2 cellular contexts compared by ENCODE assay signal in genomic region chr3:127652246-127652995, GRCh38.
TF ChIP-seq lines count a peak whose summit lies in the region.

No MANE protein-coding gene starts in this region.

TF ChIP-seq in GM23338, 12 proteins besides CTCF, POLR2A, EP300 and RAD21:
- TF ChIP-seq JUNB (IDR thresholded peaks at IDR 0.05; ENCODE audit: unreplicated experiment) (no peak), ZNF114 (CRISPR knock-in tag; IDR thresholded peaks at IDR 0.05) (no peak), REST (IDR thresholded peaks at IDR 0.05; ENCODE audit: unreplicated experiment) (no peak), EZH2phosphoT487 (IDR thresholded peaks at IDR 0.05; ENCODE audit: unreplicated experiment) (no peak), ETS1 (IDR thresholded peaks at IDR 0.05) (no peak), ZNF331 (CRISPR knock-in tag; IDR thresholded peaks at IDR 0.05; ENCODE audit: low read depth) (no peak), STAT1 (IDR thresholded peaks at IDR 0.05; ENCODE audit: unreplicated experiment) (no peak), EZH2 (IDR thresholded peaks at IDR 0.05; ENCODE audit: low read depth, unreplicated experiment) (no peak), CREB1 (CRISPR knock-in tag; IDR thresholded peaks at IDR 0.05; ENCODE audit: low read depth) (no peak), POLR2AphosphoS5 (IDR thresholded peaks at IDR 0.05; ENCODE audit: low read depth) (no peak), NANOG (IDR thresholded peaks at IDR 0.05; ENCODE audit: borderline replicate concordance) (no peak)
- TF ChIP-seq, protein P1, sequence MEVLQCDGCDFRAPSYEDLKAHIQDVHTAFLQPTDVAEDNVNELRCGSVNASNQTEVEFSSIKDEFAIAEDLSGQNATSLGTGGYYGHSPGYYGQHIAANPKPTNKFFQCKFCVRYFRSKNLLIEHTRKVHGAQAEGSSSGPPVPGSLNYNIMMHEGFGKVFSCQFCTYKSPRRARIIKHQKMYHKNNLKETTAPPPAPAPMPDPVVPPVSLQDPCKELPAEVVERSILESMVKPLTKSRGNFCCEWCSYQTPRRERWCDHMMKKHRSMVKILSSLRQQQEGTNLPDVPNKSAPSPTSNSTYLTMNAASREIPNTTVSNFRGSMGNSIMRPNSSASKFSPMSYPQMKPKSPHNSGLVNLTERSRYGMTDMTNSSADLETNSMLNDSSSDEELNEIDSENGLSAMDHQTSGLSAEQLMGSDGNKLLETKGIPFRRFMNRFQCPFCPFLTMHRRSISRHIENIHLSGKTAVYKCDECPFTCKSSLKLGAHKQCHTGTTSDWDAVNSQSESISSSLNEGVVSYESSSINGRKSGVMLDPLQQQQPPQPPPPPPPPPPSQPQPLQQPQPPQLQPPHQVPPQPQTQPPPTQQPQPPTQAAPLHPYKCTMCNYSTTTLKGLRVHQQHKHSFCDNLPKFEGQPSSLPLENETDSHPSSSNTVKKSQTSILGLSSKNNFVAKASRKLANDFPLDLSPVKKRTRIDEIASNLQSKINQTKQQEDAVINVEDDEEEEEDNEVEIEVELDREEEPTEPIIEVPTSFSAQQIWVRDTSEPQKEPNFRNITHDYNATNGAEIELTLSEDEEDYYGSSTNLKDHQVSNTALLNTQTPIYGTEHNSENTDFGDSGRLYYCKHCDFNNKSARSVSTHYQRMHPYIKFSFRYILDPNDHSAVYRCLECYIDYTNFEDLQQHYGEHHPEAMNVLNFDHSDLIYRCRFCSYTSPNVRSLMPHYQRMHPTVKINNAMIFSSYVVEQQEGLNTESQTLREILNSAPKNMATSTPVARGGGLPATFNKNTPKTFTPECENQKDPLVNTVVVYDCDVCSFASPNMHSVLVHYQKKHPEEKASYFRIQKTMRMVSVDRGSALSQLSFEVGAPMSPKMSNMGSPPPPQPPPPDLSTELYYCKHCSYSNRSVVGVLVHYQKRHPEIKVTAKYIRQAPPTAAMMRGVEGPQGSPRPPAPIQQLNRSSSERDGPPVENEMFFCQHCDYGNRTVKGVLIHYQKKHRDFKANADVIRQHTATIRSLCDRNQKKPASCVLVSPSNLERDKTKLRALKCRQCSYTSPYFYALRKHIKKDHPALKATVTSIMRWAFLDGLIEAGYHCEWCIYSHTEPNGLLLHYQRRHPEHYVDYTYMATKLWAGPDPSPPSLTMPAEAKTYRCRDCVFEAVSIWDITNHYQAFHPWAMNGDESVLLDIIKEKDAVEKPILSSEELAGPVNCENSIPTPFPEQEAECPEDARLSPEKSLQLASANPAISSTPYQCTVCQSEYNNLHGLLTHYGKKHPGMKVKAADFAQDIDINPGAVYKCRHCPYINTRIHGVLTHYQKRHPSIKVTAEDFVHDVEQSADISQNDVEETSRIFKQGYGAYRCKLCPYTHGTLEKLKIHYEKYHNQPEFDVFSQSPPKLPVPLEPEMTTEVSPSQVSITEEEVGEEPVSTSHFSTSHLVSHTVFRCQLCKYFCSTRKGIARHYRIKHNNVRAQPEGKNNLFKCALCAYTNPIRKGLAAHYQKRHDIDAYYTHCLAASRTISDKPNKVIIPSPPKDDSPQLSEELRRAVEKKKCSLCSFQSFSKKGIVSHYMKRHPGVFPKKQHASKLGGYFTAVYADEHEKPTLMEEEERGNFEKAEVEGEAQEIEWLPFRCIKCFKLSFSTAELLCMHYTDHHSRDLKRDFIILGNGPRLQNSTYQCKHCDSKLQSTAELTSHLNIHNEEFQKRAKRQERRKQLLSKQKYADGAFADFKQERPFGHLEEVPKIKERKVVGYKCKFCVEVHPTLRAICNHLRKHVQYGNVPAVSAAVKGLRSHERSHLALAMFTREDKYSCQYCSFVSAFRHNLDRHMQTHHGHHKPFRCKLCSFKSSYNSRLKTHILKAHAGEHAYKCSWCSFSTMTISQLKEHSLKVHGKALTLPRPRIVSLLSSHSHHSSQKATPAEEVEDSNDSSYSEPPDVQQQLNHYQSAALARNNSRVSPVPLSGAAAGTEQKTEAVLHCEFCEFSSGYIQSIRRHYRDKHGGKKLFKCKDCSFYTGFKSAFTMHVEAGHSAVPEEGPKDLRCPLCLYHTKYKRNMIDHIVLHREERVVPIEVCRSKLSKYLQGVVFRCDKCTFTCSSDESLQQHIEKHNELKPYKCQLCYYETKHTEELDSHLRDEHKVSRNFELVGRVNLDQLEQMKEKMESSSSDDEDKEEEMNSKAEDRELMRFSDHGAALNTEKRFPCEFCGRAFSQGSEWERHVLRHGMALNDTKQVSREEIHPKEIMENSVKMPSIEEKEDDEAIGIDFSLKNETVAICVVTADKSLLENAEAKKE (CRISPR knock-in tag; IDR thresholded peaks at IDR 0.05), result no peak
TF ChIP-seq in GM23338: peak in this region for 0.

TF ChIP-seq in K562, 482 proteins besides CTCF, POLR2A, EP300 and RAD21:
- TF ChIP-seq SMC3 (conservative IDR thresholded peaks at IDR 0.05; ENCODE audit: insufficient read depth, low read depth, low read length), result 0 out of 2 replicates have a peak, but pooled peaks have one; percentile 31
- TF ChIP-seq, protein P2, sequence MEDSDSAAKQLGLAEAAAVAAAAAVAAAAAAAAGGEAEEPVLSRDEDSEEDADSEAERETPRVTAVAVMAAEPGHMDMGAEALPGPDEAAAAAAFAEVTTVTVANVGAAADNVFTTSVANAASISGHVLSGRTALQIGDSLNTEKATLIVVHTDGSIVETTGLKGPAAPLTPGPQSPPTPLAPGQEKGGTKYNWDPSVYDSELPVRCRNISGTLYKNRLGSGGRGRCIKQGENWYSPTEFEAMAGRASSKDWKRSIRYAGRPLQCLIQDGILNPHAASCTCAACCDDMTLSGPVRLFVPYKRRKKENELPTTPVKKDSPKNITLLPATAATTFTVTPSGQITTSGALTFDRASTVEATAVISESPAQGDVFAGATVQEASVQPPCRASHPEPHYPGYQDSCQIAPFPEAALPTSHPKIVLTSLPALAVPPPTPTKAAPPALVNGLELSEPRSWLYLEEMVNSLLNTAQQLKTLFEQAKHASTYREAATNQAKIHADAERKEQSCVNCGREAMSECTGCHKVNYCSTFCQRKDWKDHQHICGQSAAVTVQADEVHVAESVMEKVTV (CRISPR knock-in tag; IDR thresholded peaks at IDR 0.05), result 0 out of 2 replicates have a peak, but pooled peaks have one; percentile 24
- TF ChIP-seq CTCFL (IDR thresholded peaks at IDR 0.05; ENCODE audit: borderline replicate concordance, insufficient read depth, low read depth, low read length, poor library complexity, severe bottlenecking), result peak; percentile 16
- TF ChIP-seq THAP12 (CRISPR knock-in tag; IDR thresholded peaks at IDR 0.05), result no peak
- TF ChIP-seq ILK (tag; IDR thresholded peaks at IDR 0.05; ENCODE audit: borderline replicate concordance, low read depth), result no peak
- TF ChIP-seq PRPF4 (IDR thresholded peaks at IDR 0.05; ENCODE audit: insufficient read depth, low read depth, low read length, poor library complexity, severe bottlenecking), result no peak
